2 cellular contexts compared by ENCODE assay signal in genomic region chr19:38213911-38214625, GRCh38.
TF ChIP-seq lines count a peak whose summit lies in the region.

No MANE protein-coding gene starts in this region.

TF ChIP-seq in HEK293, 187 proteins besides CTCF, POLR2A, EP300 and RAD21 (continued from another document and continues in another):
- TF ChIP-seq ZNF146 (tag by site-specific recombination; IDR thresholded peaks at IDR 0.05) (no peak), ZNF571 (tag by site-specific recombination; IDR thresholded peaks at IDR 0.05) (no peak), ZNF792 (tag by site-specific recombination; IDR thresholded peaks at IDR 0.05) (no peak), ZBTB48 (tag by site-specific recombination; IDR thresholded peaks at IDR 0.05) (no peak), ZNF2 (tag by site-specific recombination; IDR thresholded peaks at IDR 0.05) (0 out of 2 replicates have a peak, but pooled peaks have one; percentile 27), ZNF311 (tag by site-specific recombination; IDR thresholded peaks at IDR 0.05; ENCODE audit: borderline replicate concordance) (no peak), ZNF426 (tag by site-specific recombination; IDR thresholded peaks at IDR 0.05) (no peak), ZNF211 (tag by site-specific recombination; IDR thresholded peaks at IDR 0.05; ENCODE audit: low read depth) (no peak), ZNF112 (tag by site-specific recombination; IDR thresholded peaks at IDR 0.05) (no peak), OVOL3 (tag by site-specific recombination; IDR thresholded peaks at IDR 0.05) (no peak), ZNF704 (tag by site-specific recombination; IDR thresholded peaks at IDR 0.05) (no peak), ZNF175 (tag by site-specific recombination; IDR thresholded peaks at IDR 0.05) (no peak), ZNF768 (tag by site-specific recombination; IDR thresholded peaks at IDR 0.05) (no peak), ZNF785 (tag by site-specific recombination; IDR thresholded peaks at IDR 0.05) (no peak), ZNF600 (tag by site-specific recombination; IDR thresholded peaks at IDR 0.05) (peak; percentile 84), SETDB1 (IDR thresholded peaks at IDR 0.05; ENCODE audit: insufficient read length, low read length) (no peak), ZBTB1 (tag by site-specific recombination; IDR thresholded peaks at IDR 0.05) (no peak), ZNF626 (tag by site-specific recombination; IDR thresholded peaks at IDR 0.05) (no peak), ZNF701 (tag by site-specific recombination; IDR thresholded peaks at IDR 0.05) (no peak), ZNF48 (tag by site-specific recombination; IDR thresholded peaks at IDR 0.05) (no peak), ZNF121 (tag by site-specific recombination; IDR thresholded peaks at IDR 0.05) (no peak), ZIC2 (tag by site-specific recombination; IDR thresholded peaks at IDR 0.05) (peak; percentile 20; the same call in 1 of the 2 replicates)
- TF ChIP-seq, protein P1, sequence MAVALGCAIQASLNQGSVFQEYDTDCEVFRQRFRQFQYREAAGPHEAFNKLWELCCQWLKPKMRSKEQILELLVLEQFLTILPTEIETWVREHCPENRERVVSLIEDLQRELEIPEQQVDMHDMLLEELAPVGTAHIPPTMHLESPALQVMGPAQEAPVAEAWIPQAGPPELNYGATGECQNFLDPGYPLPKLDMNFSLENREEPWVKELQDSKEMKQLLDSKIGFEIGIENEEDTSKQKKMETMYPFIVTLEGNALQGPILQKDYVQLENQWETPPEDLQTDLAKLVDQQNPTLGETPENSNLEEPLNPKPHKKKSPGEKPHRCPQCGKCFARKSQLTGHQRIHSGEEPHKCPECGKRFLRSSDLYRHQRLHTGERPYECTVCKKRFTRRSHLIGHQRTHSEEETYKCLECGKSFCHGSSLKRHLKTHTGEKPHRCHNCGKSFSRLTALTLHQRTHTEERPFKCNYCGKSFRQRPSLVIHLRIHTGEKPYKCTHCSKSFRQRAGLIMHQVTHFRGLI (tag by site-specific recombination; IDR thresholded peaks at IDR 0.05): no peak
- TF ChIP-seq, protein P2, sequence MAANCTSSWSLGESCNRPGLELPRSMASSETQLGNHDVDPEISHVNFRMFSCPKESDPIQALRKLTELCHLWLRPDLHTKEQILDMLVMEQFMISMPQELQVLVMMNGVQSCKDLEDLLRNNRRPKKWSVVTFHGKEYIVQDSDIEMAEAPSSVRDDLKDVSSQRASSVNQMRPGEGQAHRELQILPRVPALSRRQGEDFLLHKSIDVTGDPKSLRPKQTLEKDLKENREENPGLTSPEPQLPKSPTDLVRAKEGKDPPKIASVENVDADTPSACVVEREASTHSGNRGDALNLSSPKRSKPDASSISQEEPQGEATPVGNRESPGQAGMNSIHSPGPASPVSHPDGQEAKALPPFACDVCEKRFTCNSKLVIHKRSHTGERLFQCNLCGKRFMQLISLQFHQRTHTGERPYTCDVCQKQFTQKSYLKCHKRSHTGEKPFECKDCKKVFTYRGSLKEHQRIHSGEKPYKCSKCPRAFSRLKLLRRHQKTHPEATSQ (tag by site-specific recombination; IDR thresholded peaks at IDR 0.05): no peak
- TF ChIP-seq, protein P3, sequence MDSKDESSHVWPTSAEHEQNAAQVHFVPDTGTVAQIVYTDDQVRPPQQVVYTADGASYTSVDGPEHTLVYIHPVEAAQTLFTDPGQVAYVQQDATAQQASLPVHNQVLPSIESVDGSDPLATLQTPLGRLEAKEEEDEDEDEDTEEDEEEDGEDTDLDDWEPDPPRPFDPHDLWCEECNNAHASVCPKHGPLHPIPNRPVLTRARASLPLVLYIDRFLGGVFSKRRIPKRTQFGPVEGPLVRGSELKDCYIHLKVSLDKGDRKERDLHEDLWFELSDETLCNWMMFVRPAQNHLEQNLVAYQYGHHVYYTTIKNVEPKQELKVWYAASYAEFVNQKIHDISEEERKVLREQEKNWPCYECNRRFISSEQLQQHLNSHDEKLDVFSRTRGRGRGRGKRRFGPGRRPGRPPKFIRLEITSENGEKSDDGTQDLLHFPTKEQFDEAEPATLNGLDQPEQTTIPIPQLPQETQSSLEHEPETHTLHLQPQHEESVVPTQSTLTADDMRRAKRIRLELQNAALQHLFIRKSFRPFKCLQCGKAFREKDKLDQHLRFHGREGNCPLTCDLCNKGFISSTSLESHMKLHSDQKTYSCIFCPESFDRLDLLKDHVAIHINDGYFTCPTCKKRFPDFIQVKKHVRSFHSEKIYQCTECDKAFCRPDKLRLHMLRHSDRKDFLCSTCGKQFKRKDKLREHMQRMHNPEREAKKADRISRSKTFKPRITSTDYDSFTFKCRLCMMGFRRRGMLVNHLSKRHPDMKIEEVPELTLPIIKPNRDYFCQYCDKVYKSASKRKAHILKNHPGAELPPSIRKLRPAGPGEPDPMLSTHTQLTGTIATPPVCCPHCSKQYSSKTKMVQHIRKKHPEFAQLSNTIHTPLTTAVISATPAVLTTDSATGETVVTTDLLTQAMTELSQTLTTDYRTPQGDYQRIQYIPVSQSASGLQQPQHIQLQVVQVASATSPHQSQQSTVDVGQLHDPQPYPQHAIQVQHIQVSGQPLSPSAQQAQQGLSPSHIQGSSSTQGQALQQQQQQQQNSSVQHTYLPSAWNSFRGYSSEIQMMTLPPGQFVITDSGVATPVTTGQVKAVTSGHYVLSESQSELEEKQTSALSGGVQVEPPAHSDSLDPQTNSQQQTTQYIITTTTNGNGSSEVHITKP (tag by site-specific recombination; IDR thresholded peaks at IDR 0.05): no peak
- TF ChIP-seq, protein P4, sequence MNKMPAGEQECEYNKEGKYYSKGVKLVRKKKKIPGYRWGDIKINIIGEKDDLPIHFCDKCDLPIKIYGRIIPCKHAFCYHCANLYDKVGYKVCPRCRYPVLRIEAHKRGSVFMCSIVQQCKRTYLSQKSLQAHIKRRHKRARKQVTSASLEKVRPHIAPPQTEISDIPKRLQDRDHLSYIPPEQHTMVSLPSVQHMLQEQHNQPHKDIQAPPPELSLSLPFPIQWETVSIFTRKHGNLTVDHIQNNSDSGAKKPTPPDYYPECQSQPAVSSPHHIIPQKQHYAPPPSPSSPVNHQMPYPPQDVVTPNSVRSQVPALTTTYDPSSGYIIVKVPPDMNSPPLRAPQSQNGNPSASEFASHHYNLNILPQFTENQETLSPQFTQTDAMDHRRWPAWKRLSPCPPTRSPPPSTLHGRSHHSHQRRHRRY (tag by site-specific recombination; IDR thresholded peaks at IDR 0.05): no peak

TF ChIP-seq in GM12878, 131 proteins besides CTCF, POLR2A, EP300 and RAD21 (continued from another document and continues in another):
- TF ChIP-seq RAD51 (IDR thresholded peaks at IDR 0.05) (peak; percentile 43), MTA2 (IDR thresholded peaks at IDR 0.05; ENCODE audit: low read depth) (peak; percentile 90), ZNF207 (IDR thresholded peaks at IDR 0.05; ENCODE audit: borderline replicate concordance) (0 out of 2 replicates have a peak, but pooled peaks have one; percentile 42), PAX5 (IDR thresholded peaks at IDR 0.05; ENCODE audit: borderline replicate concordance, low read depth, low read length) (peak; percentile 84), MXI1 (IDR thresholded peaks at IDR 0.05; ENCODE audit: low read depth, low read length) (0 out of 2 replicates have a peak, but pooled peaks have one; percentile 10), CBFB (IDR thresholded peaks at IDR 0.05; ENCODE audit: low read depth) (peak; percentile 54; the same call in 1 of the 2 replicates), IKZF2 (IDR thresholded peaks at IDR 0.05) (peak; percentile 71 to 85), HDGF (IDR thresholded peaks at IDR 0.05) (peak; percentile 55), REST (IDR thresholded peaks at IDR 0.05; ENCODE audit: low read depth, low read length) (no peak), CUX1 (IDR thresholded peaks at IDR 0.05; ENCODE audit: insufficient replicate concordance, low read depth, low read length) (no peak), BHLHE40 (IDR thresholded peaks at IDR 0.05; ENCODE audit: borderline replicate concordance in 1 of 2, low read depth in 2 of 2, low read length in 1 of 2) (peak; percentile 30 to 80; a peak in 2 of 4 replicates), IKZF1 (conservative IDR thresholded peaks at IDR 0.05) (peak; percentile 70), RUNX3 (IDR thresholded peaks at IDR 0.05; ENCODE audit: low read length) (peak; percentile 89)
- TF ChIP-seq, protein P5, sequence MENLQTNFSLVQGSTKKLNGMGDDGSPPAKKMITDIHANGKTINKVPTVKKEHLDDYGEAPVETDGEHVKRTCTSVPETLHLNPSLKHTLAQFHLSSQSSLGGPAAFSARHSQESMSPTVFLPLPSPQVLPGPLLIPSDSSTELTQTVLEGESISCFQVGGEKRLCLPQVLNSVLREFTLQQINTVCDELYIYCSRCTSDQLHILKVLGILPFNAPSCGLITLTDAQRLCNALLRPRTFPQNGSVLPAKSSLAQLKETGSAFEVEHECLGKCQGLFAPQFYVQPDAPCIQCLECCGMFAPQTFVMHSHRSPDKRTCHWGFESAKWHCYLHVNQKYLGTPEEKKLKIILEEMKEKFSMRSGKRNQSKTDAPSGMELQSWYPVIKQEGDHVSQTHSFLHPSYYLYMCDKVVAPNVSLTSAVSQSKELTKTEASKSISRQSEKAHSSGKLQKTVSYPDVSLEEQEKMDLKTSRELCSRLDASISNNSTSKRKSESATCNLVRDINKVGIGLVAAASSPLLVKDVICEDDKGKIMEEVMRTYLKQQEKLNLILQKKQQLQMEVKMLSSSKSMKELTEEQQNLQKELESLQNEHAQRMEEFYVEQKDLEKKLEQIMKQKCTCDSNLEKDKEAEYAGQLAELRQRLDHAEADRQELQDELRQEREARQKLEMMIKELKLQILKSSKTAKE (IDR thresholded peaks at IDR 0.05; ENCODE audit: low read depth, poor library complexity, severe bottlenecking): peak; percentile 26
- TF ChIP-seq, protein P6, sequence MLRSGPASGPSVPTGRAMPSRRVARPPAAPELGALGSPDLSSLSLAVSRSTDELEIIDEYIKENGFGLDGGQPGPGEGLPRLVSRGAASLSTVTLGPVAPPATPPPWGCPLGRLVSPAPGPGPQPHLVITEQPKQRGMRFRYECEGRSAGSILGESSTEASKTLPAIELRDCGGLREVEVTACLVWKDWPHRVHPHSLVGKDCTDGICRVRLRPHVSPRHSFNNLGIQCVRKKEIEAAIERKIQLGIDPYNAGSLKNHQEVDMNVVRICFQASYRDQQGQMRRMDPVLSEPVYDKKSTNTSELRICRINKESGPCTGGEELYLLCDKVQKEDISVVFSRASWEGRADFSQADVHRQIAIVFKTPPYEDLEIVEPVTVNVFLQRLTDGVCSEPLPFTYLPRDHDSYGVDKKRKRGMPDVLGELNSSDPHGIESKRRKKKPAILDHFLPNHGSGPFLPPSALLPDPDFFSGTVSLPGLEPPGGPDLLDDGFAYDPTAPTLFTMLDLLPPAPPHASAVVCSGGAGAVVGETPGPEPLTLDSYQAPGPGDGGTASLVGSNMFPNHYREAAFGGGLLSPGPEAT (IDR thresholded peaks at IDR 0.05; ENCODE audit: low read depth): 0 out of 2 replicates have a peak, but pooled peaks have one; percentile 31
